ENCODE assay signal across 8 cellular contexts in the genomic region with DNA sequence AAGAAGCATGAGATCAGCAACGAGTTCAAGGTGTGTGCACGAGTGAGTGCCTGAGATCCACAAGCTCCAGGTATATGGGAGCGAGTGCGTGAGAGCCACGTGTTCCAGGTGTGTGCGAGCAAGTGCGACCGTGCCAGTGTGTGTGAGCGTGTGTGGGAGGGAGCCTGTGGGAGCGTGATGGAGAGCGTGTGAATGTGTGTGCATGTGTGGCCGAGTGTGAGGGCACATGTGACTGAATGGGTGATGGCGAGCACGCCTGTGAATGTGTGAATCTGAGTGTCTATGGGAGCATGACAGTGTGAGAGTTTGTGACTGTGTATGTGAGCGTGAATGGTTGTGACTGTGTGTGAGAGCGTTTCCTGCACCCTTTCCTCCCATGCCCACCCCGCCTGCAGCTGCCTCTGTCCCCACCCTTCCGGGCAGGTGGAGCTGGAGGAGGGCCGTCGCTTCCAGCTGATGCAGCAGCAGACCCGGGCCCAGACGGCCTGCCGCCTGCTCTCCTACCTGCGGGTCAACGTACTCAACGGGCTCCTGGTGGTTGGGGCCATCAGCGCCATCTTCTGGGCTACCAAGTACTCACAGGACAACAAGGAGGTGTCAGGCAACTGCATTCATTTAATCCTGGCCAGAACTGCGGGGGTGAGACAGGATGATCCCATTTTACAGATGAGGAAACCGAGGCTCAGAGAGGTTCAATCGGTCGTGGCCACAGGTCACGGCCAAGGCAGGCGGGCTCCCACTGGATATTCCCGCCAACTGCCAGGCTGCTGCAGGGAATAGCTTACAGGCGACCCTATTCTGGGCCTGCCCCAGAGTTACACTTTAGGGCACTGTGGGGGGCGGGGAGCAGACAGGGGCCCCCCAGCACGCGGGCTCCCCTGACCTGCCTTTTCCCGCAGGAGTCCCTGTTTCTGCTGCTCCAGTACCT. TPM values are rescaled to one million over a fixed set of nuclear protein-coding genes. Genes with fewer than 3 reads are reported as not detected.
A peak's percentile ranks its signal among the peaks of the same experiment; 100 is the strongest.
DNase-seq lines count a peak whose midpoint lies in the region; ATAC-seq lines count a peak whose summit lies in the region.

No MANE protein-coding gene starts in this region.

- H3K36me3 Mint-ChIP-seq in IgD-negative memory B cell = peaks cover 8% of the 10 kb centered on the region
- H3K36me3 Mint-ChIP-seq in activated naive CD4-positive, alpha-beta T cell treated with anti-CD3 and anti-CD28 coated beads, Interleukin-2, amount 50 U/mL, for 72 hours = peaks cover 36 to 43% of the 10 kb centered on the region in 2 donors

- peak overlapping the region; percentile 70 to 97 (median 94) for H3K27ac Mint-ChIP-seq in IgD-negative memory B cell
- H3K27ac Mint-ChIP-seq in activated naive CD4-positive, alpha-beta T cell treated with anti-CD3 and anti-CD28 coated beads, Interleukin-2, amount 50 U/mL, for 72 hours = no peak overlapping the region

- peaks cover 24 to 53% (median 49%) of the 10 kb centered on the region in 3 donors for H3K4me1 Mint-ChIP-seq in IgD-negative memory B cell

- no peaks in the 10 kb centered on the region for H3K9me3 Mint-ChIP-seq in IgD-negative memory B cell
- H3K9me3 Mint-ChIP-seq in activated naive CD4-positive, alpha-beta T cell treated with anti-CD3 and anti-CD28 coated beads, Interleukin-2, amount 50 U/mL, for 72 hours = no peaks in the 10 kb centered on the region

- peak overlapping the region; percentile 47 to 99 (median 94) for H3K4me3 Mint-ChIP-seq in IgD-negative memory B cell

- H3K27me3 Mint-ChIP-seq in IgD-negative memory B cell = no peaks in the 10 kb centered on the region

- peak; percentile 60 for DNase-seq in COLO668 (lab: John Stamatoyannopoulos, UW; ENCODE audit: unreplicated experiment)
- peak; percentile 30 for DNase-seq in SKM-1 (lab: John Stamatoyannopoulos, UW; ENCODE audit: unreplicated experiment)
- peak in 1 of 2 donors; percentile 78 for DNase-seq in activated naive CD4-positive, alpha-beta T cell treated with anti-CD3 and anti-CD28 coated beads, Interleukin-2, amount 50 U/mL, for 72 hours (ENCODE audit: low spot score in 2 of 2)
- DNase-seq in iris pigment epithelial cell (ENCODE audit: low read depth) = peak; percentile 38
- DNase-seq in stimulated activated CD8-positive, alpha-beta memory T cell treated with anti-CD3 and anti-CD28 coated beads, Interleukin-4, amount 100 ng/mL, for 48 hours = peak; percentile 79

- peak; percentile 9 to 39 for ATAC-seq in activated naive CD4-positive, alpha-beta T cell treated with anti-CD3 and anti-CD28 coated beads, Interleukin-2, amount 50 U/mL, for 72 hours
- ATAC-seq in HG03175 (IDR thresholded peaks at IDR 0.05; ENCODE audit: unreplicated experiment) (no peak), HG03095 (IDR thresholded peaks at IDR 0.05; ENCODE audit: unreplicated experiment) (no peak)

RNA-seq across cellular contexts. Expression of gene TMC8, which starts 3.7 kb away (rescaled TPM):
- 97.5 TPM for polyA plus RNA-seq in IgD-negative memory B cell
- 100 to 1,000 TPM; 165 to 187 TPM for total RNA-seq in activated naive CD4-positive, alpha-beta T cell treated with anti-CD3 and anti-CD28 coated beads, Interleukin-2, amount 50 U/mL, for 72 hours

RNA-seq across cellular contexts. Expression of gene TMC6, which starts 5.7 kb away (rescaled TPM):
- polyA plus RNA-seq in IgD-negative memory B cell = 212 TPM
- 100 to 1,000 TPM; 165 to 233 TPM for total RNA-seq in activated naive CD4-positive, alpha-beta T cell treated with anti-CD3 and anti-CD28 coated beads, Interleukin-2, amount 50 U/mL, for 72 hours

RNA-seq across cellular contexts. Expression of gene C17orf99, which starts 11.9 kb away (rescaled TPM):
- not detected for polyA plus RNA-seq in IgD-negative memory B cell
- not detected for total RNA-seq in activated naive CD4-positive, alpha-beta T cell treated with anti-CD3 and anti-CD28 coated beads, Interleukin-2, amount 50 U/mL, for 72 hours

RNA-seq across cellular contexts. Expression of gene SYNGR2, which starts 34.1 kb away (rescaled TPM):
- polyA plus RNA-seq in IgD-negative memory B cell = 633 TPM
- total RNA-seq in activated naive CD4-positive, alpha-beta T cell treated with anti-CD3 and anti-CD28 coated beads, Interleukin-2, amount 50 U/mL, for 72 hours = 10 to 100 TPM; 84.0 to 92.7 TPM

RNA-seq across cellular contexts. Expression of gene TK1, which starts 52.6 kb away (rescaled TPM):
- polyA plus RNA-seq in IgD-negative memory B cell = 7.0 TPM
- total RNA-seq in activated naive CD4-positive, alpha-beta T cell treated with anti-CD3 and anti-CD28 coated beads, Interleukin-2, amount 50 U/mL, for 72 hours = 100 to 1,000 TPM; 129 to 234 TPM

Comparison
In these comparisons a context has a peak if more than half of its experiments do, and no peak if none do; other contexts are left out.
1. H3K27ac Mint-ChIP-seq: peak in IgD-negative memory B cell (3 of 3); none in activated naive CD4-positive, alpha-beta T cell treated with anti-CD3 and anti-CD28 coated beads, Interleukin-2, amount 50 U/mL, for 72 hours (0 of 2).
2. ATAC-seq: peak in activated naive CD4-positive, alpha-beta T cell treated with anti-CD3 and anti-CD28 coated beads, Interleukin-2, amount 50 U/mL, for 72 hours (2 of 2); none in HG03175 (single experiment) and HG03095 (single experiment).